17 cellular contexts compared by ENCODE assay signal in genomic region chr16:5058476-5058875, GRCh38. TPM values are rescaled to one million over a fixed set of nuclear protein-coding genes. Genes with fewer than 3 reads are reported as not detected.
DNase-seq lines count a peak whose midpoint lies in the region; ATAC-seq and TF ChIP-seq lines count a peak whose summit lies in the region.
"Had no signal": no experiment of that assay in that cellular context is flagged by ENCODE, and none has a peak within 500 bp of the region (broad histone marks: within the 10 kb centered on the region; RNA-seq: fewer than 3 reads in every experiment).

No MANE protein-coding gene starts in this region.

- ATAC-seq in HG03378 (IDR thresholded peaks at IDR 0.05; ENCODE audit: unreplicated experiment), result no peak
- ATAC-seq: upper lobe of right lung had no signal

- no peaks in the 10 kb centered on the region for H3K27me3 ChIP-seq in H7 (ENCODE audit: control insufficient read depth, insufficient read depth, low read length)
- H3K27me3 ChIP-seq: sigmoid colon, upper lobe of right lung had no signal

- H3K4me3 ChIP-seq in AG10803 (ENCODE audit: low read length), result no peak overlapping the region
- no peak overlapping the region for H3K4me3 ChIP-seq in H7 (ENCODE audit: insufficient read depth, low read depth, low read length)
- no peak overlapping the region for H3K4me3 ChIP-seq in astrocyte of the cerebellum (ENCODE audit: low read depth, low read length)
- H3K4me3 ChIP-seq: sigmoid colon, upper lobe of right lung had no signal

- DNase-seq in AG10803 (ENCODE audit: low read depth), result no peak
- peak; percentile 93 for DNase-seq in H7
- DNase-seq in astrocyte of the cerebellum (ENCODE audit: low read depth), result no peak
- DNase-seq in islet precursor cell, result peak; percentile 87
- no peak for DNase-seq in DMS153 (lab: John Stamatoyannopoulos, UW)
- DNase-seq in amniotic stem cell (lab: John Stamatoyannopoulos, UW), result no peak
- no peak for DNase-seq in hepatic stellate cell (ENCODE audit: low spot score)
- DNase-seq: activated B cell treated with CpG ODN at 0.5 μM for 24 hours; activated T-cell treated with anti-CD3 and anti-CD28 coated beads, Interleukin-2, amount 50 U/mL, for 48 hours; central memory CD4-positive, alpha-beta T cell; foreskin melanocyte; NCI-H2081 treated with DMSO at 0.1 percent for 48 hours; SHP77 had no signal

- no peaks in the 10 kb centered on the region for H3K36me3 ChIP-seq in H7 (replicated peaks; ENCODE audit: control insufficient read depth, insufficient read depth, low read length)
- H3K36me3 ChIP-seq: sigmoid colon had no signal

- in situ Hi-C loops in astrocyte of the cerebellum (cut with HindIII; ENCODE audit: low sequenced_read_pairs), result no loop called here

- TF ChIP-seq CTCF in AG10803 (conservative IDR thresholded peaks at IDR 0.05; ENCODE audit: low read length), result peak; percentile 24; the same call in 1 of the 2 replicates
- peak; percentile 27 for TF ChIP-seq CTCF in astrocyte of the cerebellum (IDR thresholded peaks at IDR 0.05; ENCODE audit: low read depth, low read length, missing control alignments)

RNA-seq across cellular contexts. Expression of gene C16orf89, which starts 7.3 kb away (rescaled TPM):
- total RNA-seq in H7 (2014; rRNA removed; shearing (Covaris generic)), result 3.4 and 4.1 TPM in 2 replicates
- total RNA-seq: activated B cell treated with CpG ODN at 0.5 μM for 24 hours, mononuclear cell had no signal

RNA-seq across cellular contexts. Expression of gene ALG1, which starts 13.2 kb away (rescaled TPM):
- 18.7 and 19.6 TPM in 2 replicates for total RNA-seq in H7 (2014; rRNA removed; shearing (Covaris generic))

RNA-seq across cellular contexts. Expression of gene NAGPA, which starts 24.7 kb away (rescaled TPM):
- total RNA-seq in H7 (2014; rRNA removed; shearing (Covaris generic)), result 11.9 and 12.7 TPM in 2 replicates

RNA-seq across cellular contexts. Expression of gene EEF2KMT, which starts 39.1 kb away (rescaled TPM):
- 30.9 and 38.0 TPM in 2 replicates for total RNA-seq in H7 (2014; rRNA removed; shearing (Covaris generic))

Comparison
In these comparisons a context has a peak if more than half of its experiments do, and no peak if none do; other contexts are left out.
1. DNase-seq: peak in H7 (single experiment) and islet precursor cell (single experiment); none in AG10803 (single experiment), astrocyte of the cerebellum (single experiment), DMS153 (single experiment), amniotic stem cell (single experiment) and hepatic stellate cell (single experiment).